ENCODE assay signal across 8 cellular contexts in the genomic region with DNA sequence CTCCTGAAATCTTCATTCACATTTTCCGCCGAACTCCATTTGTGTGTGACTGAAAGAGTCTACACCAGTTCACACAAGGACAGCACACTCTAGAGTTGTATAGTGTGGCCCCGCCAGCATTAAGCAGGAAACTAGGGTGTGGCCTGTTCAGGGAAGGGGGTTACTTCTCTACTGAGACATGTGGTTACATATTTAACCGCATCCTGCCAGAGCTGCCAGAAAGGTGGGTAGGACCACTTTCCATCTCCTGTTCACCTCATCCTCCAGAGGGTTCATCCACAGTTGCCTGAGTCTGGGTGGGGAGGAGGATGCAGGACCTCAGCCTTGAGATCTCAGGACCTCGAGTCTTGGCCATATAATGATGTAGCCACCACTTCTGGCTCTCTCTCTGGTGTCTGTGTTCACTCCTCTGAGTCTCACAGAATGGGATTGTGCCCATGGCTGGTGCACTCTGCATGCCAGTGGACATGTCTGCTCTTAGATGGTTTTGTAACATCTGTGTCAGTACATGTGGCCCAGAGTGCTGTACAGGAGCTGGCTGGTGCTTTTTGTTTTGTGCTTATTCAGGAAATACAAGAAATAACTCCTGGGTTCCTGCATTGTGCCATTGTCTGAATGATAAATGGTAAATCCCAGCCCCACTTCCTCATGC.
DNase-seq lines count a peak whose midpoint lies in the region; ATAC-seq and TF ChIP-seq lines count a peak whose summit lies in the region.

No MANE protein-coding gene starts in this region.

- H3K36me3 Mint-ChIP-seq in activated naive CD4-positive, alpha-beta T cell treated with anti-CD3 and anti-CD28 coated beads, Interleukin-2, amount 10 ng/mL, durations not matched to agents 7 days and 5 days: peaks cover 59% of the 10 kb centered on the region

- H3K4me1 Mint-ChIP-seq in activated naive CD4-positive, alpha-beta T cell treated with anti-CD3 and anti-CD28 coated beads, Interleukin-2, amount 10 ng/mL, durations not matched to agents 7 days and 5 days: peaks cover 75% of the 10 kb centered on the region

- H3K4me3 Mint-ChIP-seq in activated naive CD4-positive, alpha-beta T cell treated with anti-CD3 and anti-CD28 coated beads, Interleukin-2, amount 10 ng/mL, durations not matched to agents 7 days and 5 days: peak overlapping the region; percentile 52

- CTCF ChIA-PET in activated naive CD4-positive, alpha-beta T cell treated with anti-CD3 and anti-CD28 coated beads, Interleukin-2, amount 10 ng/mL, durations not matched to agents 7 days and 5 days (lab: Charles Lee): interaction anchor here (1.2 to 1.3 kb wide), 2 partner anchors 99 to 252 kb away, joined by 3 read pairs; a partner anchor contains a TSS

- no peak for TF ChIP-seq POLR2A in GM18505 (IDR thresholded peaks at IDR 0.05; ENCODE audit: borderline replicate concordance, extremely low read depth, insufficient read depth, insufficient read length)
- no peak for TF ChIP-seq POLR2A in erythroblast (IDR thresholded peaks at IDR 0.05; ENCODE audit: low read length)

- ATAC-seq in GM18505 (IDR thresholded peaks at IDR 0.05; ENCODE audit: unreplicated experiment): peak; percentile 81
- ATAC-seq in HG02798 (IDR thresholded peaks at IDR 0.05; ENCODE audit: poor library complexity, unreplicated experiment): peak; percentile 65

- H3K9me3 Mint-ChIP-seq in activated naive CD4-positive, alpha-beta T cell treated with anti-CD3 and anti-CD28 coated beads, Interleukin-2, amount 10 ng/mL, durations not matched to agents 7 days and 5 days: peaks cover 17% of the 10 kb centered on the region

- no peaks in the 10 kb centered on the region for H3K27me3 Mint-ChIP-seq in activated naive CD4-positive, alpha-beta T cell treated with anti-CD3 and anti-CD28 coated beads, Interleukin-2, amount 10 ng/mL, durations not matched to agents 7 days and 5 days

- DNase-seq in RPMI8226: peak; percentile 10
- peak; percentile 88 for DNase-seq in activated naive CD4-positive, alpha-beta T cell treated with anti-CD3 and anti-CD28 coated beads, Interleukin-2, amount 10 ng/mL, durations not matched to agents 7 days and 5 days
- DNase-seq in stimulated activated CD8-positive, alpha-beta memory T cell treated with anti-CD3 and anti-CD28 coated beads, Interleukin-12 subunit alpha, Interleukin-12 subunit beta, amount 100 ng/mL, for 1 hour (ENCODE audit: low read depth): peak; percentile 53
- no peak for DNase-seq in NCI-H345 treated with DMSO at 0.1 percent for 48 hours (lab: John Stamatoyannopoulos, UW; ENCODE audit: unreplicated experiment)
- DNase-seq in erythroblast (lab: John Stamatoyannopoulos, UW): no peak
- no peak for DNase-seq in NCI-H187 treated with DMSO at 0.1 percent for 48 hours (lab: John Stamatoyannopoulos, UW)

- H3K27ac Mint-ChIP-seq in activated naive CD4-positive, alpha-beta T cell treated with anti-CD3 and anti-CD28 coated beads, Interleukin-2, amount 10 ng/mL, durations not matched to agents 7 days and 5 days: peak overlapping the region; percentile 96

Comparison
In these comparisons a context has a peak if more than half of its experiments do, and no peak if none do; other contexts are left out.
1. DNase-seq: peak in RPMI8226 (single experiment), activated naive CD4-positive, alpha-beta T cell treated with anti-CD3 and anti-CD28 coated beads, Interleukin-2, amount 10 ng/mL, durations not matched to agents 7 days and 5 days (single experiment) and stimulated activated CD8-positive, alpha-beta memory T cell treated with anti-CD3 and anti-CD28 coated beads, Interleukin-12 subunit alpha, Interleukin-12 subunit beta, amount 100 ng/mL, for 1 hour (single experiment); none in NCI-H345 treated with DMSO at 0.1 percent for 48 hours (single experiment), erythroblast (0 of 2) and NCI-H187 treated with DMSO at 0.1 percent for 48 hours (single experiment).